Comparison of ENCODE assay signal across 1 cellular context in the genomic region with DNA sequence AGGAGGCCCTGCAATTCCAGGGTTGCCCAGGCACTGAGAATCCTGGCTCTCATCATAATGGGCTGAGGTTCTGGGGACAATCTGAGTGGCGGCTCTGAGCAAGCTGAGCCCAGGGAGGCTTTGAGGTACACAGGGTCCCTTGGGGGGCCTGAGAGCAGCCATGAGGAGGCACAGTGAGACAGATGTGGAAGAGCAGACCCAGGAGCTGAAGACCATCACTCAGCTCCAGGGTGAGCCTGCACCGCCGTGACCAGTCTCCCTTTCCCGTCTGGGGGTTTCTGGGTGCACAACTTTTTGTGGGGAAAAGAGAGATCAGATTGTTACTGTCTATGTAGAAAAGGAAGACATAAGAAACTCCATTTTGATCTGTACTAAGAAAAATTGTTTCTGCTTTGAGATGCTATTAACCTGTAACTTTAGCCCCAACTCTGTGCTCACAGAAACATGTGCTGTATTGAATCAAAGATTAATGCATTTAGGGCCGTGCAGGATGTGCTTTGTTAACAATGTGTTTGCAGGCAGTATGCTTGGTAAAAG.
TF ChIP-seq lines count a peak whose summit lies in the region.

Gene CCDC183, plus strand, starts transcription at position 101 of the 537 bp plus-strand sequence. Its CDS starts 60 bp downstream, at position 161.

TF ChIP-seq in H1, 55 proteins besides CTCF, POLR2A, EP300 and RAD21:
- TF ChIP-seq TEAD4 (IDR thresholded peaks at IDR 0.05; ENCODE audit: low read depth, low read length), result no peak
- no peak for TF ChIP-seq EZH2 (IDR thresholded peaks at IDR 0.05; ENCODE audit: low read depth, low read length, severe bottlenecking)
- no peak for TF ChIP-seq CHD2 (IDR thresholded peaks at IDR 0.05; ENCODE audit: low read length)
- no peak for TF ChIP-seq ASH2L (IDR thresholded peaks at IDR 0.05; ENCODE audit: low read length)
- no peak for TF ChIP-seq MAX (IDR thresholded peaks at IDR 0.05)
- TF ChIP-seq RBBP5 (IDR thresholded peaks at IDR 0.05; ENCODE audit: borderline replicate concordance, low read depth, low read length), result no peak
- TF ChIP-seq SP1 (IDR thresholded peaks at IDR 0.05; ENCODE audit: low read depth, low read length), result no peak
- TF ChIP-seq, protein P1, sequence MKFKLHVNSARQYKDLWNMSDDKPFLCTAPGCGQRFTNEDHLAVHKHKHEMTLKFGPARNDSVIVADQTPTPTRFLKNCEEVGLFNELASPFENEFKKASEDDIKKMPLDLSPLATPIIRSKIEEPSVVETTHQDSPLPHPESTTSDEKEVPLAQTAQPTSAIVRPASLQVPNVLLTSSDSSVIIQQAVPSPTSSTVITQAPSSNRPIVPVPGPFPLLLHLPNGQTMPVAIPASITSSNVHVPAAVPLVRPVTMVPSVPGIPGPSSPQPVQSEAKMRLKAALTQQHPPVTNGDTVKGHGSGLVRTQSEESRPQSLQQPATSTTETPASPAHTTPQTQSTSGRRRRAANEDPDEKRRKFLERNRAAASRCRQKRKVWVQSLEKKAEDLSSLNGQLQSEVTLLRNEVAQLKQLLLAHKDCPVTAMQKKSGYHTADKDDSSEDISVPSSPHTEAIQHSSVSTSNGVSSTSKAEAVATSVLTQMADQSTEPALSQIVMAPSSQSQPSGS (IDR thresholded peaks at IDR 0.05; ENCODE audit: low read length), result no peak
- TF ChIP-seq, protein P2, sequence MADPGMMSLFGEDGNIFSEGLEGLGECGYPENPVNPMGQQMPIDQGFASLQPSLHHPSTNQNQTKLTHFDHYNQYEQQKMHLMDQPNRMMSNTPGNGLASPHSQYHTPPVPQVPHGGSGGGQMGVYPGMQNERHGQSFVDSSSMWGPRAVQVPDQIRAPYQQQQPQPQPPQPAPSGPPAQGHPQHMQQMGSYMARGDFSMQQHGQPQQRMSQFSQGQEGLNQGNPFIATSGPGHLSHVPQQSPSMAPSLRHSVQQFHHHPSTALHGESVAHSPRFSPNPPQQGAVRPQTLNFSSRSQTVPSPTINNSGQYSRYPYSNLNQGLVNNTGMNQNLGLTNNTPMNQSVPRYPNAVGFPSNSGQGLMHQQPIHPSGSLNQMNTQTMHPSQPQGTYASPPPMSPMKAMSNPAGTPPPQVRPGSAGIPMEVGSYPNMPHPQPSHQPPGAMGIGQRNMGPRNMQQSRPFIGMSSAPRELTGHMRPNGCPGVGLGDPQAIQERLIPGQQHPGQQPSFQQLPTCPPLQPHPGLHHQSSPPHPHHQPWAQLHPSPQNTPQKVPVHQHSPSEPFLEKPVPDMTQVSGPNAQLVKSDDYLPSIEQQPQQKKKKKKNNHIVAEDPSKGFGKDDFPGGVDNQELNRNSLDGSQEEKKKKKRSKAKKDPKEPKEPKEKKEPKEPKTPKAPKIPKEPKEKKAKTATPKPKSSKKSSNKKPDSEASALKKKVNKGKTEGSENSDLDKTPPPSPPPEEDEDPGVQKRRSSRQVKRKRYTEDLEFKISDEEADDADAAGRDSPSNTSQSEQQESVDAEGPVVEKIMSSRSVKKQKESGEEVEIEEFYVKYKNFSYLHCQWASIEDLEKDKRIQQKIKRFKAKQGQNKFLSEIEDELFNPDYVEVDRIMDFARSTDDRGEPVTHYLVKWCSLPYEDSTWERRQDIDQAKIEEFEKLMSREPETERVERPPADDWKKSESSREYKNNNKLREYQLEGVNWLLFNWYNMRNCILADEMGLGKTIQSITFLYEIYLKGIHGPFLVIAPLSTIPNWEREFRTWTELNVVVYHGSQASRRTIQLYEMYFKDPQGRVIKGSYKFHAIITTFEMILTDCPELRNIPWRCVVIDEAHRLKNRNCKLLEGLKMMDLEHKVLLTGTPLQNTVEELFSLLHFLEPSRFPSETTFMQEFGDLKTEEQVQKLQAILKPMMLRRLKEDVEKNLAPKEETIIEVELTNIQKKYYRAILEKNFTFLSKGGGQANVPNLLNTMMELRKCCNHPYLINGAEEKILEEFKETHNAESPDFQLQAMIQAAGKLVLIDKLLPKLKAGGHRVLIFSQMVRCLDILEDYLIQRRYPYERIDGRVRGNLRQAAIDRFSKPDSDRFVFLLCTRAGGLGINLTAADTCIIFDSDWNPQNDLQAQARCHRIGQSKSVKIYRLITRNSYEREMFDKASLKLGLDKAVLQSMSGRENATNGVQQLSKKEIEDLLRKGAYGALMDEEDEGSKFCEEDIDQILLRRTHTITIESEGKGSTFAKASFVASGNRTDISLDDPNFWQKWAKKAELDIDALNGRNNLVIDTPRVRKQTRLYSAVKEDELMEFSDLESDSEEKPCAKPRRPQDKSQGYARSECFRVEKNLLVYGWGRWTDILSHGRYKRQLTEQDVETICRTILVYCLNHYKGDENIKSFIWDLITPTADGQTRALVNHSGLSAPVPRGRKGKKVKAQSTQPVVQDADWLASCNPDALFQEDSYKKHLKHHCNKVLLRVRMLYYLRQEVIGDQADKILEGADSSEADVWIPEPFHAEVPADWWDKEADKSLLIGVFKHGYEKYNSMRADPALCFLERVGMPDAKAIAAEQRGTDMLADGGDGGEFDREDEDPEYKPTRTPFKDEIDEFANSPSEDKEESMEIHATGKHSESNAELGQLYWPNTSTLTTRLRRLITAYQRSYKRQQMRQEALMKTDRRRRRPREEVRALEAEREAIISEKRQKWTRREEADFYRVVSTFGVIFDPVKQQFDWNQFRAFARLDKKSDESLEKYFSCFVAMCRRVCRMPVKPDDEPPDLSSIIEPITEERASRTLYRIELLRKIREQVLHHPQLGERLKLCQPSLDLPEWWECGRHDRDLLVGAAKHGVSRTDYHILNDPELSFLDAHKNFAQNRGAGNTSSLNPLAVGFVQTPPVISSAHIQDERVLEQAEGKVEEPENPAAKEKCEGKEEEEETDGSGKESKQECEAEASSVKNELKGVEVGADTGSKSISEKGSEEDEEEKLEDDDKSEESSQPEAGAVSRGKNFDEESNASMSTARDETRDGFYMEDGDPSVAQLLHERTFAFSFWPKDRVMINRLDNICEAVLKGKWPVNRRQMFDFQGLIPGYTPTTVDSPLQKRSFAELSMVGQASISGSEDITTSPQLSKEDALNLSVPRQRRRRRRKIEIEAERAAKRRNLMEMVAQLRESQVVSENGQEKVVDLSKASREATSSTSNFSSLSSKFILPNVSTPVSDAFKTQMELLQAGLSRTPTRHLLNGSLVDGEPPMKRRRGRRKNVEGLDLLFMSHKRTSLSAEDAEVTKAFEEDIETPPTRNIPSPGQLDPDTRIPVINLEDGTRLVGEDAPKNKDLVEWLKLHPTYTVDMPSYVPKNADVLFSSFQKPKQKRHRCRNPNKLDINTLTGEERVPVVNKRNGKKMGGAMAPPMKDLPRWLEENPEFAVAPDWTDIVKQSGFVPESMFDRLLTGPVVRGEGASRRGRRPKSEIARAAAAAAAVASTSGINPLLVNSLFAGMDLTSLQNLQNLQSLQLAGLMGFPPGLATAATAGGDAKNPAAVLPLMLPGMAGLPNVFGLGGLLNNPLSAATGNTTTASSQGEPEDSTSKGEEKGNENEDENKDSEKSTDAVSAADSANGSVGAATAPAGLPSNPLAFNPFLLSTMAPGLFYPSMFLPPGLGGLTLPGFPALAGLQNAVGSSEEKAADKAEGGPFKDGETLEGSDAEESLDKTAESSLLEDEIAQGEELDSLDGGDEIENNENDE (IDR thresholded peaks at IDR 0.05; ENCODE audit: insufficient replicate concordance, low read length), result no peak
- TF ChIP-seq POLR2AphosphoS5 (IDR thresholded peaks at IDR 0.05; ENCODE audit: low read depth, low read length), result no peak
- no peak for TF ChIP-seq SIX5 (IDR thresholded peaks at IDR 0.05; ENCODE audit: low read depth, low read length)
- TF ChIP-seq YY1 (IDR thresholded peaks at IDR 0.05; ENCODE audit: low read depth, low read length), result no peak
- no peak for TF ChIP-seq EGR1 (IDR thresholded peaks at IDR 0.05; ENCODE audit: borderline replicate concordance, low read depth, low read length)
- TF ChIP-seq ATF3 (IDR thresholded peaks at IDR 0.05; ENCODE audit: insufficient read depth, low read depth, low read length), result no peak
